In genomic region chr10:57986422-57986821, GRCh38 we compare ENCODE assay signal across 28 cellular contexts.
"Had no signal": no experiment of that assay in that cellular context is flagged by ENCODE, and none has a peak within 500 bp of the region (broad histone marks: within the 10 kb centered on the region; RNA-seq: fewer than 3 reads in every experiment).

No MANE protein-coding gene starts in this region.

- H3K27me3 Mint-ChIP-seq: stimulated activated memory B cell treated with anti-CD40 and anti-IgM and Interleukin-4, amounts not matched to agents 10 μg/mL and 1 μg/mL and 100 μg/mL, for 72 hours; stimulated activated naive B cell treated with anti-CD40 and anti-IgM and Interleukin-4, amounts not matched to agents 10 μg/mL and 1 μg/mL and 100 μg/mL, for 72 hours; stimulated activated naive CD8-positive, alpha-beta T cell treated with anti-CD3 and anti-CD28 coated beads, Interleukin-15, amount 100 ng/mL, for 72 hours; stimulated activated naive CD8-positive, alpha-beta T cell treated with anti-CD3 and anti-CD28 coated beads, Interleukin-15, Interleukin-2, amounts not matched to agents 100 ng/mL and 50 ng/mL, for 24 hours; type B pancreatic cell had no signal

- H3K36me3 ChIP-seq: stomach, suprapubic skin, thoracic aorta, thyroid gland, tibial artery, tibial nerve, transverse colon, upper lobe of right lung, uterus, vagina had no signal

- H3K9me3 ChIP-seq: stomach, suprapubic skin, testis, thoracic aorta, thyroid gland, tibial artery, tibial nerve, transverse colon, upper lobe of right lung, uterus, vagina had no signal

- H3K27ac ChIP-seq: stomach, suprapubic skin, testis, thoracic aorta, tibial artery, tibial nerve, transverse colon, upper lobe of right lung, uterus, vagina had no signal

- DNase-seq: stimulated activated CD4-positive, alpha-beta T cell treated with anti-CD3 and anti-CD28 coated beads, Interleukin-2, amount 100 ng/mL, for 48 hours; stimulated activated CD4-positive, alpha-beta T cell treated with anti-CD3 and anti-CD28 coated beads, Interleukin-4, amount 100 ng/mL, for 1 hour; stimulated activated CD4-positive, alpha-beta T cell treated with anti-CD3 and anti-CD28 coated beads, Interleukin-4, amount 100 ng/mL, for 24 hours; stimulated activated CD4-positive, alpha-beta T cell treated with anti-CD3 and anti-CD28 coated beads, Interleukin-4, amount 100 ng/mL, for 4 hours; stimulated activated CD8-positive, alpha-beta memory T cell treated with anti-CD3 and anti-CD28 coated beads, Interleukin-4, amount 100 ng/mL, for 48 hours; stimulated activated naive B cell treated with anti-CD40 and anti-IgM and Interleukin-4, amounts not matched to agents 10 μg/mL and 1 μg/mL and 100 μg/mL, for 72 hours; stimulated activated naive CD4-positive, alpha-beta T cell; stimulated activated naive CD4-positive, alpha-beta T cell treated with Interleukin-2 at 50 U/mL for 16 hours; stimulated activated naive CD8-positive, alpha-beta T cell treated with anti-CD3 and anti-CD28 coated beads, Interleukin-15, amount 100 ng/mL, for 72 hours; stimulated activated naive CD8-positive, alpha-beta T cell treated with anti-CD3 and anti-CD28 coated beads, Interleukin-15, Interleukin-2, amounts not matched to agents 100 U/mL and 50 U/mL, for 24 hours; stomach; substantia nigra; testis; thyroid gland; tibial artery; transverse colon; trophoblast cell; upper lobe of right lung; uterus had no signal

- H3K4me1 Mint-ChIP-seq: stimulated activated effector memory CD8-positive, alpha-beta T cell treated with anti-CD3 and anti-CD28 coated beads, Interleukin-12 subunit alpha, Interleukin-12 subunit beta, amount 100 ng/mL, for 72 hours; stimulated activated memory B cell treated with anti-CD40 and anti-IgM and Interleukin-4, amounts not matched to agents 10 μg/mL and 1 μg/mL and 100 μg/mL, for 72 hours; stimulated activated naive B cell treated with anti-CD40 and anti-IgM and Interleukin-4, amounts not matched to agents 10 μg/mL and 1 μg/mL and 100 μg/mL, for 72 hours; stimulated activated naive CD8-positive, alpha-beta T cell treated with anti-CD3 and anti-CD28 coated beads, Interleukin-15, amount 100 ng/mL, for 72 hours had no signal

- H3K27ac Mint-ChIP-seq: stimulated activated effector memory CD8-positive, alpha-beta T cell treated with anti-CD3 and anti-CD28 coated beads, Interleukin-12 subunit alpha, Interleukin-12 subunit beta, amount 100 ng/mL, for 72 hours; stimulated activated memory B cell treated with anti-CD40 and anti-IgM and Interleukin-4, amounts not matched to agents 10 μg/mL and 1 μg/mL and 100 μg/mL, for 72 hours; stimulated activated naive B cell treated with anti-CD40 and anti-IgM and Interleukin-4, amounts not matched to agents 10 μg/mL and 1 μg/mL and 100 μg/mL, for 72 hours; stimulated activated naive CD8-positive, alpha-beta T cell treated with anti-CD3 and anti-CD28 coated beads, Interleukin-15, amount 100 ng/mL, for 72 hours; stimulated activated naive CD8-positive, alpha-beta T cell treated with anti-CD3 and anti-CD28 coated beads, Interleukin-15, Interleukin-2, amounts not matched to agents 100 ng/mL and 50 ng/mL, for 24 hours; type B pancreatic cell had no signal

- H3K36me3 Mint-ChIP-seq: stimulated activated effector memory CD8-positive, alpha-beta T cell treated with anti-CD3 and anti-CD28 coated beads, Interleukin-12 subunit alpha, Interleukin-12 subunit beta, amount 100 ng/mL, for 72 hours; stimulated activated memory B cell treated with anti-CD40 and anti-IgM and Interleukin-4, amounts not matched to agents 10 μg/mL and 1 μg/mL and 100 μg/mL, for 72 hours; stimulated activated naive B cell treated with anti-CD40 and anti-IgM and Interleukin-4, amounts not matched to agents 10 μg/mL and 1 μg/mL and 100 μg/mL, for 72 hours; type B pancreatic cell had no signal

- H3K9me3 Mint-ChIP-seq: stimulated activated effector memory CD8-positive, alpha-beta T cell treated with anti-CD3 and anti-CD28 coated beads, Interleukin-12 subunit alpha, Interleukin-12 subunit beta, amount 100 ng/mL, for 72 hours; stimulated activated memory B cell treated with anti-CD40 and anti-IgM and Interleukin-4, amounts not matched to agents 10 μg/mL and 1 μg/mL and 100 μg/mL, for 72 hours; stimulated activated naive B cell treated with anti-CD40 and anti-IgM and Interleukin-4, amounts not matched to agents 10 μg/mL and 1 μg/mL and 100 μg/mL, for 72 hours; stimulated activated naive CD8-positive, alpha-beta T cell treated with anti-CD3 and anti-CD28 coated beads, Interleukin-15, Interleukin-2, amounts not matched to agents 100 ng/mL and 50 ng/mL, for 24 hours had no signal

- H3K4me1 ChIP-seq: stomach, suprapubic skin, testis, tibial artery, tibial nerve, transverse colon, upper lobe of right lung, uterus, vagina had no signal

- FAIRE-seq: urothelium cell line had no signal

- ATAC-seq: stimulated activated effector memory CD8-positive, alpha-beta T cell treated with anti-CD3 and anti-CD28 coated beads, Interleukin-12 subunit alpha, Interleukin-12 subunit beta, amount 100 ng/mL, for 72 hours; stimulated activated memory B cell treated with anti-CD40 and anti-IgM and Interleukin-4, amounts not matched to agents 10 μg/mL and 1 μg/mL and 100 μg/mL, for 72 hours; stimulated activated naive B cell treated with anti-CD40 and anti-IgM and Interleukin-4, amounts not matched to agents 10 μg/mL and 1 μg/mL and 100 μg/mL, for 72 hours; stimulated activated naive CD8-positive, alpha-beta T cell treated with anti-CD3 and anti-CD28 coated beads, Interleukin-15, amount 100 ng/mL, for 72 hours; stimulated activated naive CD8-positive, alpha-beta T cell treated with anti-CD3 and anti-CD28 coated beads, Interleukin-15, Interleukin-2, amounts not matched to agents 100 U/mL and 50 U/mL, for 24 hours; upper lobe of right lung had no signal

- H3K27me3 ChIP-seq: stomach, suprapubic skin, testis, thyroid gland, tibial artery, tibial nerve, transverse colon, upper lobe of right lung, uterus, vagina had no signal

- H3K4me3 ChIP-seq: stomach, suprapubic skin, testis, thoracic aorta, thyroid gland, tibial artery, tibial nerve, transverse colon, upper lobe of right lung, uterus, vagina had no signal

- H3K4me3 Mint-ChIP-seq: stimulated activated effector memory CD8-positive, alpha-beta T cell treated with anti-CD3 and anti-CD28 coated beads, Interleukin-12 subunit alpha, Interleukin-12 subunit beta, amount 100 ng/mL, for 72 hours; stimulated activated memory B cell treated with anti-CD40 and anti-IgM and Interleukin-4, amounts not matched to agents 10 μg/mL and 1 μg/mL and 100 μg/mL, for 72 hours; stimulated activated naive B cell treated with anti-CD40 and anti-IgM and Interleukin-4, amounts not matched to agents 10 μg/mL and 1 μg/mL and 100 μg/mL, for 72 hours; stimulated activated naive CD8-positive, alpha-beta T cell treated with anti-CD3 and anti-CD28 coated beads, Interleukin-15, amount 100 ng/mL, for 72 hours; stimulated activated naive CD8-positive, alpha-beta T cell treated with anti-CD3 and anti-CD28 coated beads, Interleukin-15, Interleukin-2, amounts not matched to agents 100 ng/mL and 50 ng/mL, for 24 hours; type B pancreatic cell had no signal
